Comparison of ENCODE assay signal across 8 cellular contexts in the genomic region with DNA sequence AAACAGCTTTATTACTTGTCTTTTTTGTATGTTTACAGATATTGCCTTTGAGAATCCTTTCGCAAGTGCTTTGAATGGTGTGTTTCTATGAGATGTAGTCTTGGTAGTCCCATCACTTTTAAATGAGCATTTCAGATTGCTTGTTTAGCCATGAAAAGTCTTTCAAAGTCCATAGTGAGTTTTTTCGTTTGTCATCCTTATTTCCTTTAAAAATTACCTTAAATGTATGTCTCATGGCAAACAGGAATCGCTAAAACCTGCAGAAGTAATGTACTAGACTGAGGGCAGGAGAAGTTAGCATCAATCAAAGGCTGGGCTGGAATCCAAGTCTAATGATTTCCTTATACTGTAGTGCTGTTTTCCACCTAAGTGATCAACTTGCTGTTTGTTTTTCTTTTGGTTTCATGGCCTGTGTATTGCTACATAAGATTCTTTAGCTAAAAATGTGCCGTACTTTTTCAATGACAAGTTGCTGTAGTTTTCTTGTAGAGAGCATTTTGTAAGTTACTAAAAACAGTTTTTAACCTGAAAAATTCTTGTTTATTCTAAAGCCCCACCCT. TPM values are rescaled to one million over a fixed set of nuclear protein-coding genes. Genes with fewer than 3 reads are reported as not detected.
DNase-seq lines count a peak whose midpoint lies in the region; ATAC-seq and TF ChIP-seq lines count a peak whose summit lies in the region.

No MANE protein-coding gene starts in this region.

- intact Hi-C loops in CD14-positive monocyte (cut with micrococcal nuclease), result no loop called here
- intact Hi-C loops in cardiac septum (cut with DNase I), result no loop called here

- H3K4me1 ChIP-seq in HAP-1, result peaks cover 31% of the 10 kb centered on the region
- H3K4me1 ChIP-seq in thymus (ENCODE audit: control insufficient read depth, insufficient read depth, low read length), result peaks cover 14% of the 10 kb centered on the region

- H3K9me3 ChIP-seq in HAP-1 (no peaks in the 10 kb centered on the region), iPS-18c (ENCODE audit: control insufficient read depth, insufficient read depth, low read length) (no peaks in the 10 kb centered on the region), thymus (ENCODE audit: control insufficient read depth) (no peaks in the 10 kb centered on the region)

- ATAC-seq in HG03442 (IDR thresholded peaks at IDR 0.05; ENCODE audit: unreplicated experiment), result no peak
- ATAC-seq in HG03342 (IDR thresholded peaks at IDR 0.05; ENCODE audit: unreplicated experiment), result no peak

- 45% methylated on average over 4 of the region's 4 CpGs for WGBS in thymus

- H3K9me3 Mint-ChIP-seq in CD14-positive monocyte, result no peaks in the 10 kb centered on the region
- H3K9me3 Mint-ChIP-seq in activated CD4-positive, alpha-beta memory T cell treated with anti-CD3 and anti-CD28 coated beads, Interleukin-2, amount 10 ng/mL, durations not matched to agents 7 days and 5 days, result no peaks in the 10 kb centered on the region

- no peaks in the 10 kb centered on the region for H3K27me3 ChIP-seq in HAP-1 (ENCODE audit: low read depth)
- H3K27me3 ChIP-seq in thymus (ENCODE audit: control insufficient read depth, insufficient read depth), result no peaks in the 10 kb centered on the region

- peaks cover 23% of the 10 kb centered on the region for H3K36me3 ChIP-seq in HAP-1 (replicated peaks)
- H3K36me3 ChIP-seq in thymus (ENCODE audit: control insufficient read depth, insufficient read depth), result no peaks in the 10 kb centered on the region

- in situ Hi-C loops in HAP-1 (cut with MboI; ENCODE audit: low sequenced_read_pairs), result no loop called here

- CTCF ChIA-PET in activated CD4-positive, alpha-beta memory T cell treated with anti-CD3 and anti-CD28 coated beads, Interleukin-2, amount 10 ng/mL, durations not matched to agents 7 days and 5 days (lab: Charles Lee), result interaction anchor here (0.6 to 1.6 kb wide), 2 partner anchors 103 to 225 kb away, joined by 3 read pairs; no protein-coding TSS in a partner anchor

- H3K4me3 Mint-ChIP-seq in CD14-positive monocyte, result peak overlapping the region; percentile 99
- H3K4me3 Mint-ChIP-seq in activated CD4-positive, alpha-beta memory T cell treated with anti-CD3 and anti-CD28 coated beads, Interleukin-2, amount 10 ng/mL, durations not matched to agents 7 days and 5 days, result peak overlapping the region; percentile 99

- H3K4me1 Mint-ChIP-seq in CD14-positive monocyte, result peaks cover 25% of the 10 kb centered on the region
- H3K4me1 Mint-ChIP-seq in activated CD4-positive, alpha-beta memory T cell treated with anti-CD3 and anti-CD28 coated beads, Interleukin-2, amount 10 ng/mL, durations not matched to agents 7 days and 5 days, result peaks cover 42% of the 10 kb centered on the region

- no peak overlapping the region for H3K27ac Mint-ChIP-seq in CD14-positive monocyte
- H3K27ac Mint-ChIP-seq in activated CD4-positive, alpha-beta memory T cell treated with anti-CD3 and anti-CD28 coated beads, Interleukin-2, amount 10 ng/mL, durations not matched to agents 7 days and 5 days, result peak overlapping the region; percentile 85

- H3K4me3 ChIP-seq in HAP-1 (peak overlapping the region; percentile 97), iPS-18c (ENCODE audit: insufficient read depth, low read depth, low read length) (peak overlapping the region; percentile 99), thymus (ENCODE audit: low read length) (peak overlapping the region; percentile 73)

- POLR2A ChIA-PET in activated CD4-positive, alpha-beta memory T cell treated with anti-CD3 and anti-CD28 coated beads, Interleukin-2, amount 10 ng/mL, durations not matched to agents 7 days and 5 days (lab: Charles Lee), result interaction anchor here (0.8 to 1.6 kb wide), 6 partner anchors 8 to 185 kb away, joined by 3 to 9 read pairs (median 4); no protein-coding TSS in a partner anchor

- H3K36me3 Mint-ChIP-seq in CD14-positive monocyte, result peaks cover 3 to 4% of the 10 kb centered on the region in 2 donors
- H3K36me3 Mint-ChIP-seq in activated CD4-positive, alpha-beta memory T cell treated with anti-CD3 and anti-CD28 coated beads, Interleukin-2, amount 10 ng/mL, durations not matched to agents 7 days and 5 days (ENCODE audit: low read depth), result peaks cover 23% of the 10 kb centered on the region

- H3K27ac ChIP-seq in thymus (ENCODE audit: low read depth), result no peak overlapping the region

- DNase-seq in CD14-positive monocyte (ENCODE audit: low spot score) (no peak), HAP-1 (ENCODE audit: low spot score in 2 of 2) (no peak), cardiac septum (ENCODE audit: low spot score) (no peak)
- no peak for DNase-seq in activated CD4-positive, alpha-beta memory T cell treated with anti-CD3 and anti-CD28 coated beads, Interleukin-2, amount 10 ng/mL, durations not matched to agents 7 days and 5 days

- TF ChIP-seq CTCF in CD14-positive monocyte (IDR thresholded peaks at IDR 0.05), result no peak

- no peaks in the 10 kb centered on the region for H3K27me3 Mint-ChIP-seq in CD14-positive monocyte (ENCODE audit: low read depth in 3 of 3)
- H3K27me3 Mint-ChIP-seq in activated CD4-positive, alpha-beta memory T cell treated with anti-CD3 and anti-CD28 coated beads, Interleukin-2, amount 10 ng/mL, durations not matched to agents 7 days and 5 days, result no peaks in the 10 kb centered on the region

RNA-seq across cellular contexts. Expression of gene HELLS, which starts 1.1 kb away (rescaled TPM):
- polyA plus RNA-seq in CD14-positive monocyte (under 1 TPM; 0.04 to 0.07 TPM), thymus (8.5 TPM)
- total RNA-seq in activated CD4-positive, alpha-beta memory T cell treated with anti-CD3 and anti-CD28 coated beads, Interleukin-2, amount 10 ng/mL, durations not matched to agents 7 days and 5 days, result 100 to 1,000 TPM in 1 of 2 experiments, 10 to 100 TPM in 1; 95.3 to 101 TPM
- 0.86 TPM for total RNA-seq in cardiac septum

Comparison
In these comparisons a context has a peak if more than half of its experiments do, and no peak if none do; other contexts are left out.
1. RNA of gene HELLS, which starts 1.1 kb away (total RNA-seq): 95.3 to 101 TPM in activated CD4-positive, alpha-beta memory T cell treated with anti-CD3 and anti-CD28 coated beads, Interleukin-2, amount 10 ng/mL, durations not matched to agents 7 days and 5 days; 0.86 TPM in cardiac septum (single experiment); every median in the first group is over 10 times any median in the second.
2. Peak in every context shown above with its lines, with median percentiles within 50 percentile points of each other: H3K4me3 ChIP-seq.